In the genomic region with DNA sequence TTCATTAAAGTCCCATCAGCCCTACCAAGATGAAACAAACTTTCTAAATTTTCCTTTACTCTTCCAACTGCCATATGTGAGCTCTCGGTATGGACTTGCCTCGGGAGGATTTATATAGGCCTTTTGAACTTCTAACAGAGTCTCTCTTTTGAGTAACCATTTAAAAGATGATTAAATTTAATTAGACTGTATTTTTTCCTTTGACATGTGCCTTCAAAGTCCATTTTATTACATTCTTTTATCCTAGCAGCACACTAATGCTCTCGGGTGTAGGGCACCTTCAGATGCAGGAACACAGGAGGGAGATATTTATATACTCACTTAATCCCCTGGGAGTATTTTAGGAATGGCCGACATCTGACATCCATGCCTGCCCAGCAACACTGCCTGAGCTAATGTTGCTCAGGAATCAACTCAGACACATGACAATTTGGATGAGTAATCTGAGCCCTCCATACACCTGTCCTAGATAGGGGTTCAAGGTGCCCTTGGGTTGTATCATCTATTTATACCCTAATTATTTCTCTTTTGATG, we compare ENCODE assay signal across 14 cellular contexts.
"Had no signal": no experiment of that assay in that cellular context is flagged by ENCODE, and none has a peak within 500 bp of the region (broad histone marks: within the 10 kb centered on the region; RNA-seq: fewer than 3 reads in every experiment).

No MANE protein-coding gene starts in this region.

- ATAC-seq: activated T-helper 17 cell treated with anti-CD3 and anti-CD28 coated beads, Interleukin-2, amount 50 U/mL, for 72 hours; gastroesophageal sphincter; natural killer cell treated with Interleukin-12 subunit alpha and Interleukin-12 subunit beta and Interleukin-15 and Interleukin-18, amount 100 ng/mL, for 72 hours; stimulated activated memory B cell treated with anti-CD40 and anti-IgM and Interleukin-4, amounts not matched to agents 10 μg/mL and 1 μg/mL and 100 μg/mL, for 72 hours had no signal

- H3K4me3 ChIP-seq: gastroesophageal sphincter, ovary, transverse colon had no signal

- H3K36me3 ChIP-seq: gastroesophageal sphincter, ovary, transverse colon had no signal

- H3K27ac ChIP-seq: ovary, transverse colon had no signal

- H3K9me3 ChIP-seq: gastroesophageal sphincter, ovary, transverse colon had no signal

- H3K4me1 ChIP-seq: transverse colon had no signal

- DNase-seq: activated CD4-positive, alpha-beta T cell treated with anti-CD3 and anti-CD28 coated beads, Interleukin-2, amount 50 U/mL, for 1 hour; activated naive CD4-positive, alpha-beta T cell treated with anti-CD3 and anti-CD28 coated beads, Interleukin-2, amount 10 ng/mL, durations not matched to agents 7 days and 5 days; activated T-cell treated with anti-CD3 and anti-CD28 coated beads for 4 hours; central memory CD4-positive, alpha-beta T cell; effector memory CD4-positive, alpha-beta T cell; hippocampal formation; ovary; stimulated activated CD4-positive, alpha-beta T cell treated with anti-CD3 and anti-CD28 coated beads, Interleukin-1b, Interleukin-23, amount 100 ng/mL, for 48 hours; T-helper 2 cell; transverse colon had no signal

- H3K27me3 ChIP-seq: gastroesophageal sphincter, ovary, transverse colon had no signal
